In the genomic region with DNA sequence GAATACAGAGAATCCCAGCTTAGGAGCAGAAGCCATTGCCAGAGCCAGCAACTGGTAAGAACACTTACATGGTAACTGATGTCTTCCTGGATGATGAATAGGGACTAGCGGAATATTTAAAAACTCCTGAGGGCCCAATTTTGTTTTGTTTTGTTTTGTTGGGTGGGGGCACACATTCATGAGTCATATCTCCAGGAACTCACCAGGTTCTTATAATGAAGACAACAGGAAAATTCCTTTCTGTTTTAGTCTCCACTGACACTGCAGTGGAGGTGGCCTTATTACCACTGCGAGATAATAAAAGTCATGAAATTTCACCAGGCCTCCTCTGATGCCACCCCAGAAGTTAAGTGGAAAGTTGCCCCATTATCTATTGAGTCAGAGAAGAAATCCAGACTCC, we compare ENCODE assay signal across 2 cellular contexts.
TF ChIP-seq lines count a peak whose summit lies in the region.

No MANE protein-coding gene starts in this region.

TF ChIP-seq in HCT116, 20 proteins besides CTCF, POLR2A, EP300 and RAD21:
- no peak for TF ChIP-seq CEBPB (IDR thresholded peaks at IDR 0.05; ENCODE audit: low read depth)
- no peak for TF ChIP-seq JUND (IDR thresholded peaks at IDR 0.05)
- TF ChIP-seq ZNF274 (IDR thresholded peaks at IDR 0.05; ENCODE audit: low read depth, low read length), result no peak
- TF ChIP-seq SRF (IDR thresholded peaks at IDR 0.05; ENCODE audit: low read depth), result no peak
- TF ChIP-seq FOSL1 (IDR thresholded peaks at IDR 0.05; ENCODE audit: low read depth), result no peak
- TF ChIP-seq, protein P1, sequence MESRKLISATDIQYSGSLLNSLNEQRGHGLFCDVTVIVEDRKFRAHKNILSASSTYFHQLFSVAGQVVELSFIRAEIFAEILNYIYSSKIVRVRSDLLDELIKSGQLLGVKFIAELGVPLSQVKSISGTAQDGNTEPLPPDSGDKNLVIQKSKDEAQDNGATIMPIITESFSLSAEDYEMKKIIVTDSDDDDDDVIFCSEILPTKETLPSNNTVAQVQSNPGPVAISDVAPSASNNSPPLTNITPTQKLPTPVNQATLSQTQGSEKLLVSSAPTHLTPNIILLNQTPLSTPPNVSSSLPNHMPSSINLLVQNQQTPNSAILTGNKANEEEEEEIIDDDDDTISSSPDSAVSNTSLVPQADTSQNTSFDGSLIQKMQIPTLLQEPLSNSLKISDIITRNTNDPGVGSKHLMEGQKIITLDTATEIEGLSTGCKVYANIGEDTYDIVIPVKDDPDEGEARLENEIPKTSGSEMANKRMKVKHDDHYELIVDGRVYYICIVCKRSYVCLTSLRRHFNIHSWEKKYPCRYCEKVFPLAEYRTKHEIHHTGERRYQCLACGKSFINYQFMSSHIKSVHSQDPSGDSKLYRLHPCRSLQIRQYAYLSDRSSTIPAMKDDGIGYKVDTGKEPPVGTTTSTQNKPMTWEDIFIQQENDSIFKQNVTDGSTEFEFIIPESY (IDR thresholded peaks at IDR 0.05; ENCODE audit: extremely low read depth, insufficient replicate concordance, low read length), result no peak
- TF ChIP-seq EZH2 (IDR thresholded peaks at IDR 0.05), result no peak
- TF ChIP-seq SP1 (IDR thresholded peaks at IDR 0.05; ENCODE audit: low read depth), result no peak
- TF ChIP-seq, protein P2, sequence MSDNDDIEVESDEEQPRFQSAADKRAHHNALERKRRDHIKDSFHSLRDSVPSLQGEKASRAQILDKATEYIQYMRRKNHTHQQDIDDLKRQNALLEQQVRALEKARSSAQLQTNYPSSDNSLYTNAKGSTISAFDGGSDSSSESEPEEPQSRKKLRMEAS (IDR thresholded peaks at IDR 0.05), result no peak
- TF ChIP-seq CBX3 (IDR thresholded peaks at IDR 0.05; ENCODE audit: low read depth), result no peak
- TF ChIP-seq SIN3A (IDR thresholded peaks at IDR 0.05; ENCODE audit: low read depth), result no peak
- no peak for TF ChIP-seq EZH2phosphoT487 (IDR thresholded peaks at IDR 0.05; ENCODE audit: borderline replicate concordance)
- TF ChIP-seq POLR2AphosphoS5 (IDR thresholded peaks at IDR 0.05; ENCODE audit: low read depth, low read length), result no peak
- TF ChIP-seq, protein P3, sequence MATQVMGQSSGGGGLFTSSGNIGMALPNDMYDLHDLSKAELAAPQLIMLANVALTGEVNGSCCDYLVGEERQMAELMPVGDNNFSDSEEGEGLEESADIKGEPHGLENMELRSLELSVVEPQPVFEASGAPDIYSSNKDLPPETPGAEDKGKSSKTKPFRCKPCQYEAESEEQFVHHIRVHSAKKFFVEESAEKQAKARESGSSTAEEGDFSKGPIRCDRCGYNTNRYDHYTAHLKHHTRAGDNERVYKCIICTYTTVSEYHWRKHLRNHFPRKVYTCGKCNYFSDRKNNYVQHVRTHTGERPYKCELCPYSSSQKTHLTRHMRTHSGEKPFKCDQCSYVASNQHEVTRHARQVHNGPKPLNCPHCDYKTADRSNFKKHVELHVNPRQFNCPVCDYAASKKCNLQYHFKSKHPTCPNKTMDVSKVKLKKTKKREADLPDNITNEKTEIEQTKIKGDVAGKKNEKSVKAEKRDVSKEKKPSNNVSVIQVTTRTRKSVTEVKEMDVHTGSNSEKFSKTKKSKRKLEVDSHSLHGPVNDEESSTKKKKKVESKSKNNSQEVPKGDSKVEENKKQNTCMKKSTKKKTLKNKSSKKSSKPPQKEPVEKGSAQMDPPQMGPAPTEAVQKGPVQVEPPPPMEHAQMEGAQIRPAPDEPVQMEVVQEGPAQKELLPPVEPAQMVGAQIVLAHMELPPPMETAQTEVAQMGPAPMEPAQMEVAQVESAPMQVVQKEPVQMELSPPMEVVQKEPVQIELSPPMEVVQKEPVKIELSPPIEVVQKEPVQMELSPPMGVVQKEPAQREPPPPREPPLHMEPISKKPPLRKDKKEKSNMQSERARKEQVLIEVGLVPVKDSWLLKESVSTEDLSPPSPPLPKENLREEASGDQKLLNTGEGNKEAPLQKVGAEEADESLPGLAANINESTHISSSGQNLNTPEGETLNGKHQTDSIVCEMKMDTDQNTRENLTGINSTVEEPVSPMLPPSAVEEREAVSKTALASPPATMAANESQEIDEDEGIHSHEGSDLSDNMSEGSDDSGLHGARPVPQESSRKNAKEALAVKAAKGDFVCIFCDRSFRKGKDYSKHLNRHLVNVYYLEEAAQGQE (IDR thresholded peaks at IDR 0.05; ENCODE audit: low read depth), result no peak

TF ChIP-seq in endothelial cell of umbilical vein, 7 proteins besides CTCF, POLR2A, EP300 and RAD21:
- no peak for TF ChIP-seq EZH2 (IDR thresholded peaks at IDR 0.05; ENCODE audit: borderline replicate concordance, low read depth, low read length, severe bottlenecking)
- TF ChIP-seq POLR2AphosphoS5 (IDR thresholded peaks at IDR 0.05; ENCODE audit: insufficient read depth, low read depth, low read length), result no peak
- TF ChIP-seq FOS (IDR thresholded peaks at IDR 0.05; ENCODE audit: borderline replicate concordance, insufficient read depth, low read length), result peak; percentile 36
- peak; percentile 35 for TF ChIP-seq JUN (IDR thresholded peaks at IDR 0.05; ENCODE audit: borderline replicate concordance, insufficient read depth, insufficient read length, low read depth)
